Comparison of ENCODE assay signal across 10 cellular contexts in the genomic region with DNA sequence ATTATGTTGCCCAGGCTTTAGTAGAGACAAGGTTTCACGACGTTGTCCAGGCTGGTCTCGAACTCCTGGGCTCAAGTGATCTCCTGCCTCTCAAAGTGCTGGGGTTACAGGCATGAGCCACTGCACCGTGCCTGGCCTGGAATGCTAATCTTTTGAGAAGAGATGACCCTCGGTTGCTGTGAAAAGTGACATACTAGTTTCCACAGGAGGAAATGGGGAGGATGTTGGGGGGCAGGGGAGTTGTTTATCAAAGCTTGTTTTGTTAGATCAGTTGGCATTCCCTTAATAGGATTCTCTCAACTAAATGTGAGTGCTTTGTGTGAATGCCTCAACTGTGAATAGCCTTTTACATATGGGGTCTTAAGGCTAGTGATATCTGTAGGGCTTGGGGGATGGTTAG. TPM values are rescaled to one million over a fixed set of nuclear protein-coding genes. Genes with fewer than 3 reads are reported as not detected.
DNase-seq lines count a peak whose midpoint lies in the region; ATAC-seq and TF ChIP-seq lines count a peak whose summit lies in the region.
"Had no signal": no experiment of that assay in that cellular context is flagged by ENCODE, and none has a peak within 500 bp of the region (broad histone marks: within the 10 kb centered on the region; RNA-seq: fewer than 3 reads in every experiment).

No MANE protein-coding gene starts in this region.

- H3K36me3 ChIP-seq in GM23338 (ENCODE audit: insufficient read depth) = peaks cover 72% of the 10 kb centered on the region

- H3K4me1 ChIP-seq in GM23338 (ENCODE audit: insufficient read depth) = peaks cover 55% of the 10 kb centered on the region

- H3K9me3 Mint-ChIP-seq in GM23338 (peaks cover 9% of the 10 kb centered on the region; the same call in 2 of the 3 replicates), activated B cell treated with CpG ODN at 0.5 μM for 24 hours (no peaks in the 10 kb centered on the region), mesothelial cell of epicardium (no peaks in the 10 kb centered on the region)

- no peak overlapping the region for H2AFZ ChIP-seq in GM23338

- peaks cover 78% of the 10 kb centered on the region for H3F3A ChIP-seq in GM23338 (replicated peaks; ENCODE audit: low read depth)

- H3K27me3 Mint-ChIP-seq in GM23338 (ENCODE audit: insufficient read depth, low read depth, poor library complexity) = peaks cover 26% of the 10 kb centered on the region
- H3K27me3 Mint-ChIP-seq in activated B cell treated with CpG ODN at 0.5 μM for 24 hours = no peaks in the 10 kb centered on the region
- H3K27me3 Mint-ChIP-seq in mesothelial cell of epicardium (ENCODE audit: low read depth) = no peaks in the 10 kb centered on the region

- H3K9me2 ChIP-seq in GM23338 (ENCODE audit: insufficient read depth) = no peaks in the 10 kb centered on the region

- H3K27ac Mint-ChIP-seq in GM23338 (peak overlapping the region; percentile 94), activated B cell treated with CpG ODN at 0.5 μM for 24 hours (peak overlapping the region; percentile 53), mesothelial cell of epicardium (no peak overlapping the region)

- ATAC-seq in GM23338 = no peak
- ATAC-seq in activated B cell treated with CpG ODN at 0.5 μM for 24 hours (ENCODE audit: low read depth) = no peak
- no peak for ATAC-seq in GM21390 (IDR thresholded peaks at IDR 0.05; ENCODE audit: unreplicated experiment)
- no peak for ATAC-seq in GM19023 (IDR thresholded peaks at IDR 0.05; ENCODE audit: unreplicated experiment)

- H3K27ac ChIP-seq in C4-2B = peak overlapping the region; percentile 60
- H3K27ac ChIP-seq in GM23338 (ENCODE audit: low read depth) = peak overlapping the region; percentile 99
- H3K27ac ChIP-seq: Peyer's patch had no signal

- H3K27me3 ChIP-seq in GM23338 (ENCODE audit: insufficient read depth) = no peaks in the 10 kb centered on the region
- H3K27me3 ChIP-seq: Peyer's patch had no signal

- H3K4me3 Mint-ChIP-seq in GM23338 (peak overlapping the region; percentile 99), activated B cell treated with CpG ODN at 0.5 μM for 24 hours (no peak overlapping the region), mesothelial cell of epicardium (no peak overlapping the region)

- H3K36me3 Mint-ChIP-seq in GM23338 (ENCODE audit: low read depth) (peaks cover 83% of the 10 kb centered on the region), activated B cell treated with CpG ODN at 0.5 μM for 24 hours (ENCODE audit: low read depth) (peaks cover 59% of the 10 kb centered on the region), mesothelial cell of epicardium (no peaks in the 10 kb centered on the region)

- H3K79me2 ChIP-seq in GM23338 (replicated peaks; ENCODE audit: insufficient read depth) = peaks cover 70% of the 10 kb centered on the region

- H3K4me1 Mint-ChIP-seq in GM23338 = peaks cover 40% of the 10 kb centered on the region
- peaks cover 52% of the 10 kb centered on the region for H3K4me1 Mint-ChIP-seq in activated B cell treated with CpG ODN at 0.5 μM for 24 hours
- peaks cover 36% of the 10 kb centered on the region for H3K4me1 Mint-ChIP-seq in mesothelial cell of epicardium

- intact Hi-C loops in activated B cell treated with CpG ODN at 0.5 μM for 24 hours (cut with micrococcal nuclease) = loop anchor here (10.0 kb wide), 1 partner anchor 812 kb away; the partner anchor contains the start of gene EGR1

- TF ChIP-seq CTCF in C4-2B (conservative IDR thresholded peaks at IDR 0.05) = no peak
- TF ChIP-seq CTCF in GM23338 (conservative IDR thresholded peaks at IDR 0.05; ENCODE audit: low read depth in 2 of 2) = no peak
- no peak for TF ChIP-seq CTCF in activated B cell treated with CpG ODN at 0.5 μM for 24 hours (IDR thresholded peaks at IDR 0.05)
- TF ChIP-seq CTCF in mesothelial cell of epicardium (IDR thresholded peaks at IDR 0.05; ENCODE audit: unreplicated experiment) = no peak

- peaks cover 57% of the 10 kb centered on the region for H4K20me1 ChIP-seq in GM23338 (replicated peaks; ENCODE audit: insufficient read depth)

- CTCF ChIA-PET in activated B cell treated with CpG ODN at 0.5 μM for 24 hours (lab: Charles Lee) = interaction anchor here (1.4 kb wide), 1 partner anchor 10 kb away, joined by 3 read pairs; no protein-coding TSS in a partner anchor

- DNase-seq in GM23338 (ENCODE audit: low spot score) = no peak
- no peak for DNase-seq in activated B cell treated with CpG ODN at 0.5 μM for 24 hours
- peak; percentile 43 to 96 for DNase-seq in lung microvascular endothelial cell (ENCODE audit: low read depth in 2 of 2)
- DNase-seq in DMS53 treated with DMSO at 0.1 percent for 48 hours (lab: John Stamatoyannopoulos, UW; ENCODE audit: unreplicated experiment) = no peak
- no peak for DNase-seq in mesothelial cell of epicardium (ENCODE audit: low spot score in 2 of 2, unreplicated experiment in 2 of 2)
- DNase-seq: GDM1, Peyer's patch had no signal

- H3K4me3 ChIP-seq in GM23338 = peak overlapping the region; percentile 100
- H3K4me3 ChIP-seq: Peyer's patch had no signal

- H3K4me2 ChIP-seq in GM23338 = peak overlapping the region; percentile 100

- POLR2A ChIA-PET in activated B cell treated with CpG ODN at 0.5 μM for 24 hours (lab: Charles Lee) = interaction anchor here (0.5 to 8.2 kb wide), 2 partner anchors 17 to 83 kb away, joined by 4 to 98 read pairs; partner anchors contain the start of gene MATR3

TF ChIP-seq in GM23338, 12 proteins besides CTCF, POLR2A, EP300 and RAD21:
- TF ChIP-seq JUNB (IDR thresholded peaks at IDR 0.05; ENCODE audit: unreplicated experiment) (no peak), POLR2AphosphoS5 (IDR thresholded peaks at IDR 0.05; ENCODE audit: low read depth) (peak; percentile 43; the same call in 1 of the 2 replicates), CREB1 (CRISPR knock-in tag; IDR thresholded peaks at IDR 0.05; ENCODE audit: low read depth) (no peak), ZNF331 (CRISPR knock-in tag; IDR thresholded peaks at IDR 0.05; ENCODE audit: low read depth) (no peak)
- TF ChIP-seq, protein P1, sequence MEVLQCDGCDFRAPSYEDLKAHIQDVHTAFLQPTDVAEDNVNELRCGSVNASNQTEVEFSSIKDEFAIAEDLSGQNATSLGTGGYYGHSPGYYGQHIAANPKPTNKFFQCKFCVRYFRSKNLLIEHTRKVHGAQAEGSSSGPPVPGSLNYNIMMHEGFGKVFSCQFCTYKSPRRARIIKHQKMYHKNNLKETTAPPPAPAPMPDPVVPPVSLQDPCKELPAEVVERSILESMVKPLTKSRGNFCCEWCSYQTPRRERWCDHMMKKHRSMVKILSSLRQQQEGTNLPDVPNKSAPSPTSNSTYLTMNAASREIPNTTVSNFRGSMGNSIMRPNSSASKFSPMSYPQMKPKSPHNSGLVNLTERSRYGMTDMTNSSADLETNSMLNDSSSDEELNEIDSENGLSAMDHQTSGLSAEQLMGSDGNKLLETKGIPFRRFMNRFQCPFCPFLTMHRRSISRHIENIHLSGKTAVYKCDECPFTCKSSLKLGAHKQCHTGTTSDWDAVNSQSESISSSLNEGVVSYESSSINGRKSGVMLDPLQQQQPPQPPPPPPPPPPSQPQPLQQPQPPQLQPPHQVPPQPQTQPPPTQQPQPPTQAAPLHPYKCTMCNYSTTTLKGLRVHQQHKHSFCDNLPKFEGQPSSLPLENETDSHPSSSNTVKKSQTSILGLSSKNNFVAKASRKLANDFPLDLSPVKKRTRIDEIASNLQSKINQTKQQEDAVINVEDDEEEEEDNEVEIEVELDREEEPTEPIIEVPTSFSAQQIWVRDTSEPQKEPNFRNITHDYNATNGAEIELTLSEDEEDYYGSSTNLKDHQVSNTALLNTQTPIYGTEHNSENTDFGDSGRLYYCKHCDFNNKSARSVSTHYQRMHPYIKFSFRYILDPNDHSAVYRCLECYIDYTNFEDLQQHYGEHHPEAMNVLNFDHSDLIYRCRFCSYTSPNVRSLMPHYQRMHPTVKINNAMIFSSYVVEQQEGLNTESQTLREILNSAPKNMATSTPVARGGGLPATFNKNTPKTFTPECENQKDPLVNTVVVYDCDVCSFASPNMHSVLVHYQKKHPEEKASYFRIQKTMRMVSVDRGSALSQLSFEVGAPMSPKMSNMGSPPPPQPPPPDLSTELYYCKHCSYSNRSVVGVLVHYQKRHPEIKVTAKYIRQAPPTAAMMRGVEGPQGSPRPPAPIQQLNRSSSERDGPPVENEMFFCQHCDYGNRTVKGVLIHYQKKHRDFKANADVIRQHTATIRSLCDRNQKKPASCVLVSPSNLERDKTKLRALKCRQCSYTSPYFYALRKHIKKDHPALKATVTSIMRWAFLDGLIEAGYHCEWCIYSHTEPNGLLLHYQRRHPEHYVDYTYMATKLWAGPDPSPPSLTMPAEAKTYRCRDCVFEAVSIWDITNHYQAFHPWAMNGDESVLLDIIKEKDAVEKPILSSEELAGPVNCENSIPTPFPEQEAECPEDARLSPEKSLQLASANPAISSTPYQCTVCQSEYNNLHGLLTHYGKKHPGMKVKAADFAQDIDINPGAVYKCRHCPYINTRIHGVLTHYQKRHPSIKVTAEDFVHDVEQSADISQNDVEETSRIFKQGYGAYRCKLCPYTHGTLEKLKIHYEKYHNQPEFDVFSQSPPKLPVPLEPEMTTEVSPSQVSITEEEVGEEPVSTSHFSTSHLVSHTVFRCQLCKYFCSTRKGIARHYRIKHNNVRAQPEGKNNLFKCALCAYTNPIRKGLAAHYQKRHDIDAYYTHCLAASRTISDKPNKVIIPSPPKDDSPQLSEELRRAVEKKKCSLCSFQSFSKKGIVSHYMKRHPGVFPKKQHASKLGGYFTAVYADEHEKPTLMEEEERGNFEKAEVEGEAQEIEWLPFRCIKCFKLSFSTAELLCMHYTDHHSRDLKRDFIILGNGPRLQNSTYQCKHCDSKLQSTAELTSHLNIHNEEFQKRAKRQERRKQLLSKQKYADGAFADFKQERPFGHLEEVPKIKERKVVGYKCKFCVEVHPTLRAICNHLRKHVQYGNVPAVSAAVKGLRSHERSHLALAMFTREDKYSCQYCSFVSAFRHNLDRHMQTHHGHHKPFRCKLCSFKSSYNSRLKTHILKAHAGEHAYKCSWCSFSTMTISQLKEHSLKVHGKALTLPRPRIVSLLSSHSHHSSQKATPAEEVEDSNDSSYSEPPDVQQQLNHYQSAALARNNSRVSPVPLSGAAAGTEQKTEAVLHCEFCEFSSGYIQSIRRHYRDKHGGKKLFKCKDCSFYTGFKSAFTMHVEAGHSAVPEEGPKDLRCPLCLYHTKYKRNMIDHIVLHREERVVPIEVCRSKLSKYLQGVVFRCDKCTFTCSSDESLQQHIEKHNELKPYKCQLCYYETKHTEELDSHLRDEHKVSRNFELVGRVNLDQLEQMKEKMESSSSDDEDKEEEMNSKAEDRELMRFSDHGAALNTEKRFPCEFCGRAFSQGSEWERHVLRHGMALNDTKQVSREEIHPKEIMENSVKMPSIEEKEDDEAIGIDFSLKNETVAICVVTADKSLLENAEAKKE (CRISPR knock-in tag; IDR thresholded peaks at IDR 0.05) = no peak

RNA-seq across cellular contexts. Expression of gene MATR3, which starts 16.4 kb away (rescaled TPM):
- 506 and 546 TPM in 2 replicates for total RNA-seq in GM23338 (2014; rRNA removed; shearing (Covaris generic))
- 226 and 278 TPM in 2 replicates for polyA plus RNA-seq in GM23338 (2016; fragmentation: Nextera tagmentation; extraction: Ambion mirVana)
- total RNA-seq in activated B cell treated with CpG ODN at 0.5 μM for 24 hours (242 and 294 TPM in 2 replicates), lung microvascular endothelial cell (141 and 163 TPM in 2 replicates), mesothelial cell of epicardium (267 to 318 TPM (median 280 TPM) in 3 replicates)

Comparison
In these comparisons a context has a peak if more than half of its experiments do, and no peak if none do; other contexts are left out.
1. DNase-seq: peak in lung microvascular endothelial cell (2 of 2); none in GM23338 (single experiment), activated B cell treated with CpG ODN at 0.5 μM for 24 hours (single experiment), DMS53 treated with DMSO at 0.1 percent for 48 hours (single experiment) and mesothelial cell of epicardium (0 of 2).